ENCODE assay signal across 1 cellular context in the genomic region with DNA sequence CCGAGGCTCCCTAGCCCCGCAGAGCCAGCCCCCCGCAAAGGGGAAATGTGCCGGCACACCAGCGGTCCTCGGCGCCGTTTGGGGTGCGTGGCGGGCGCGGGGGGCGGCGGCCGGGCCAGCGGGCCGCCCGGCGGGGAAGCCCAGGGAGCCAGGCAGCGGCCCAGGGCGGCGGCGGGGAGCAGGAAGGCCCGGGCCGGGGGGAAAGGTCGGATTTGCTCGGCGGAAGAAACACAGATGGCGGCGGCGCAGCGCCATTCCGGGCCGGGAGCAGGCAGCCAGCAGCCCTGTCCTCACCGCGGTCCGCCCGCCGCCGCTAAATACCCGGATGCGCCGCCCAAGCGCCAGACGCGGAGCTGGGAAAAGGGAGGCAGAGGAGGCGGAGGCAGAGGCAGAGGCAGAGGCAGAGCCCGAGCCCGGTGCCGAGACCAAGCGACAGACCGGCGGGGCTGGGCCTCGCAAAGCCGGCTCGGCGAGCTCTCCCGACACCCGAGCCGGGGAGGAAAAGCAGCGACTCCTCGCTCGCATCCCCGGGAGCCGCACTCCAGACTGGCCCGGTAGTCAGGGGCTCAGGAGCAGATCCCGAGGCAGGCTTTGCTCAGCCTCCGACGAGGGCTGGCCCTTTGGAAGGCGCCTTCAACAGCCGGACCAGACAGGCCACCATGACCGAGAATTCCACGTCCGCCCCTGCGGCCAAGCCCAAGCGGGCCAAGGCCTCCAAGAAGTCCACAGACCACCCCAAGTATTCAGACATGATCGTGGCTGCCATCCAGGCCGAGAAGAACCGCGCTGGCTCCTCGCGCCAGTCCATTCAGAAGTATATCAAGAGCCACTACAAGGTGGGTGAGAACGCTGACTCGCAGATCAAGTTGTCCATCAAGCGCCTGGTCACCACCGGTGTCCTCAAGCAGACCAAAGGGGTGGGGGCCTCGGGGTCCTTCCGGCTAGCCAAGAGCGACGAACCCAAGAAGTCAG.
TF ChIP-seq lines count a peak whose summit lies in the region.

No MANE protein-coding gene starts in this region.

TF ChIP-seq in HepG2, 621 proteins besides CTCF, POLR2A, EP300 and RAD21 (continued from another document and continues in another):
- TF ChIP-seq MZF1 (CRISPR knock-in tag; IDR thresholded peaks at IDR 0.05; ENCODE audit: borderline replicate concordance) = no peak
- TF ChIP-seq, protein P1, sequence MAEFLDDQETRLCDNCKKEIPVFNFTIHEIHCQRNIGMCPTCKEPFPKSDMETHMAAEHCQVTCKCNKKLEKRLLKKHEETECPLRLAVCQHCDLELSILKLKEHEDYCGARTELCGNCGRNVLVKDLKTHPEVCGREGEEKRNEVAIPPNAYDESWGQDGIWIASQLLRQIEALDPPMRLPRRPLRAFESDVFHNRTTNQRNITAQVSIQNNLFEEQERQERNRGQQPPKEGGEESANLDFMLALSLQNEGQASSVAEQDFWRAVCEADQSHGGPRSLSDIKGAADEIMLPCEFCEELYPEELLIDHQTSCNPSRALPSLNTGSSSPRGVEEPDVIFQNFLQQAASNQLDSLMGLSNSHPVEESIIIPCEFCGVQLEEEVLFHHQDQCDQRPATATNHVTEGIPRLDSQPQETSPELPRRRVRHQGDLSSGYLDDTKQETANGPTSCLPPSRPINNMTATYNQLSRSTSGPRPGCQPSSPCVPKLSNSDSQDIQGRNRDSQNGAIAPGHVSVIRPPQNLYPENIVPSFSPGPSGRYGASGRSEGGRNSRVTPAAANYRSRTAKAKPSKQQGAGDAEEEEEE (CRISPR knock-in tag; IDR thresholded peaks at IDR 0.05; ENCODE audit: borderline replicate concordance) = no peak
- TF ChIP-seq, protein P2, sequence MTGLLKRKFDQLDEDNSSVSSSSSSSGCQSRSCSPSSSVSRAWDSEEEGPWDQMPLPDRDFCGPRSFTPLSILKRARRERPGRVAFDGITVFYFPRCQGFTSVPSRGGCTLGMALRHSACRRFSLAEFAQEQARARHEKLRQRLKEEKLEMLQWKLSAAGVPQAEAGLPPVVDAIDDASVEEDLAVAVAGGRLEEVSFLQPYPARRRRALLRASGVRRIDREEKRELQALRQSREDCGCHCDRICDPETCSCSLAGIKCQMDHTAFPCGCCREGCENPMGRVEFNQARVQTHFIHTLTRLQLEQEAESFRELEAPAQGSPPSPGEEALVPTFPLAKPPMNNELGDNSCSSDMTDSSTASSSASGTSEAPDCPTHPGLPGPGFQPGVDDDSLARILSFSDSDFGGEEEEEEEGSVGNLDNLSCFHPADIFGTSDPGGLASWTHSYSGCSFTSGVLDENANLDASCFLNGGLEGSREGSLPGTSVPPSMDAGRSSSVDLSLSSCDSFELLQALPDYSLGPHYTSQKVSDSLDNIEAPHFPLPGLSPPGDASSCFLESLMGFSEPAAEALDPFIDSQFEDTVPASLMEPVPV (CRISPR knock-in tag; IDR thresholded peaks at IDR 0.05) = peak; percentile 72
- TF ChIP-seq KDM6A (CRISPR knock-in tag; IDR thresholded peaks at IDR 0.05; ENCODE audit: low read depth) = no peak
- TF ChIP-seq JUND (CRISPR knock-in tag; IDR thresholded peaks at IDR 0.05) = peak; percentile 47; the same call in 1 of the 2 replicates
- TF ChIP-seq KLF9 (CRISPR knock-in tag; IDR thresholded peaks at IDR 0.05; ENCODE audit: low read depth) = no peak
- 0 out of 2 replicates have a peak, but pooled peaks have one; percentile 64 for TF ChIP-seq ZNF841 (CRISPR knock-in tag; IDR thresholded peaks at IDR 0.05; ENCODE audit: borderline replicate concordance)
- TF ChIP-seq MTF1 (CRISPR knock-in tag; IDR thresholded peaks at IDR 0.05) = no peak; the same call in 1 of the 2 replicates
- peak; percentile 25; the same call in 1 of the 2 replicates for TF ChIP-seq CHCHD3 (CRISPR knock-in tag; IDR thresholded peaks at IDR 0.05)
- peak; percentile 98 for TF ChIP-seq POLR2G (IDR thresholded peaks at IDR 0.05; ENCODE audit: low read depth, low read length)
- TF ChIP-seq ZNF235 (CRISPR knock-in tag; IDR thresholded peaks at IDR 0.05; ENCODE audit: borderline replicate concordance) = no peak
- TF ChIP-seq AKAP8 (CRISPR knock-in tag; IDR thresholded peaks at IDR 0.05) = peak; percentile 66
- peak; percentile 57 for TF ChIP-seq U2AF1 (optimal IDR thresholded peaks at IDR 0.05; ENCODE audit: low read depth, low read length)
- TF ChIP-seq XRCC5 (optimal IDR thresholded peaks at IDR 0.05; ENCODE audit: low read length) = peak; percentile 62
- no peak for TF ChIP-seq ZNF207 (IDR thresholded peaks at IDR 0.05; ENCODE audit: borderline replicate concordance)
- TF ChIP-seq ZNF766 (CRISPR knock-in tag; IDR thresholded peaks at IDR 0.05; ENCODE audit: borderline replicate concordance) = no peak; the same call in 1 of the 2 replicates
- TF ChIP-seq JDP2 (CRISPR knock-in tag; IDR thresholded peaks at IDR 0.05; ENCODE audit: borderline replicate concordance) = no peak
- TF ChIP-seq MAF1 (CRISPR knock-in tag; IDR thresholded peaks at IDR 0.05; ENCODE audit: borderline replicate concordance) = no peak; the same call in 1 of the 2 replicates
- peak; percentile 78 for TF ChIP-seq GTF2F1 (IDR thresholded peaks at IDR 0.05; ENCODE audit: low read length)
- no peak for TF ChIP-seq ZNF256 (CRISPR knock-in tag; conservative IDR thresholded peaks at IDR 0.05)
- no peak for TF ChIP-seq CCAR2 (optimal IDR thresholded peaks at IDR 0.05; ENCODE audit: low read depth, low read length)
- TF ChIP-seq ZBTB21 (CRISPR knock-in tag; IDR thresholded peaks at IDR 0.05) = no peak; the same call in 1 of the 2 replicates
- TF ChIP-seq NAIF1 (CRISPR knock-in tag; IDR thresholded peaks at IDR 0.05; ENCODE audit: borderline replicate concordance) = no peak
- TF ChIP-seq ATF1 (CRISPR knock-in tag; IDR thresholded peaks at IDR 0.05) = no peak
- 0 out of 2 replicates have a peak, but pooled peaks have one; percentile 18 for TF ChIP-seq ZNF232 (CRISPR knock-in tag; IDR thresholded peaks at IDR 0.05; ENCODE audit: borderline replicate concordance)
- TF ChIP-seq, protein P3, sequence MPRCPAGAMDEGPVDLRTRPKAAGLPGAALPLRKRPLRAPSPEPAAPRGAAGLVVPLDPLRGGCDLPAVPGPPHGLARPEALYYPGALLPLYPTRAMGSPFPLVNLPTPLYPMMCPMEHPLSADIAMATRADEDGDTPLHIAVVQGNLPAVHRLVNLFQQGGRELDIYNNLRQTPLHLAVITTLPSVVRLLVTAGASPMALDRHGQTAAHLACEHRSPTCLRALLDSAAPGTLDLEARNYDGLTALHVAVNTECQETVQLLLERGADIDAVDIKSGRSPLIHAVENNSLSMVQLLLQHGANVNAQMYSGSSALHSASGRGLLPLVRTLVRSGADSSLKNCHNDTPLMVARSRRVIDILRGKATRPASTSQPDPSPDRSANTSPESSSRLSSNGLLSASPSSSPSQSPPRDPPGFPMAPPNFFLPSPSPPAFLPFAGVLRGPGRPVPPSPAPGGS (CRISPR knock-in tag; IDR thresholded peaks at IDR 0.05) = no peak; the same call in none of the 2 replicates
- TF ChIP-seq, protein P4, sequence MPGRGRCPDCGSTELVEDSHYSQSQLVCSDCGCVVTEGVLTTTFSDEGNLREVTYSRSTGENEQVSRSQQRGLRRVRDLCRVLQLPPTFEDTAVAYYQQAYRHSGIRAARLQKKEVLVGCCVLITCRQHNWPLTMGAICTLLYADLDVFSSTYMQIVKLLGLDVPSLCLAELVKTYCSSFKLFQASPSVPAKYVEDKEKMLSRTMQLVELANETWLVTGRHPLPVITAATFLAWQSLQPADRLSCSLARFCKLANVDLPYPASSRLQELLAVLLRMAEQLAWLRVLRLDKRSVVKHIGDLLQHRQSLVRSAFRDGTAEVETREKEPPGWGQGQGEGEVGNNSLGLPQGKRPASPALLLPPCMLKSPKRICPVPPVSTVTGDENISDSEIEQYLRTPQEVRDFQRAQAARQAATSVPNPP (CRISPR knock-in tag; IDR thresholded peaks at IDR 0.05) = 0 out of 2 replicates have a peak, but pooled peaks have one; percentile 51
- TF ChIP-seq ATF7-NPFF (CRISPR knock-in tag; IDR thresholded peaks at IDR 0.05; ENCODE audit: low read depth) = peak; percentile 92
- peak; percentile 63 for TF ChIP-seq EED (CRISPR knock-in tag; IDR thresholded peaks at IDR 0.05)
- peak; percentile 40; the same call in 1 of the 2 replicates for TF ChIP-seq HNF4G (IDR thresholded peaks at IDR 0.05; ENCODE audit: borderline replicate concordance, low read depth, low read length)
- 0 out of 2 replicates have a peak, but pooled peaks have one; percentile 67 for TF ChIP-seq HNF4G (CRISPR knock-in tag; IDR thresholded peaks at IDR 0.05; ENCODE audit: borderline replicate concordance, low read depth)
- TF ChIP-seq, protein P5, sequence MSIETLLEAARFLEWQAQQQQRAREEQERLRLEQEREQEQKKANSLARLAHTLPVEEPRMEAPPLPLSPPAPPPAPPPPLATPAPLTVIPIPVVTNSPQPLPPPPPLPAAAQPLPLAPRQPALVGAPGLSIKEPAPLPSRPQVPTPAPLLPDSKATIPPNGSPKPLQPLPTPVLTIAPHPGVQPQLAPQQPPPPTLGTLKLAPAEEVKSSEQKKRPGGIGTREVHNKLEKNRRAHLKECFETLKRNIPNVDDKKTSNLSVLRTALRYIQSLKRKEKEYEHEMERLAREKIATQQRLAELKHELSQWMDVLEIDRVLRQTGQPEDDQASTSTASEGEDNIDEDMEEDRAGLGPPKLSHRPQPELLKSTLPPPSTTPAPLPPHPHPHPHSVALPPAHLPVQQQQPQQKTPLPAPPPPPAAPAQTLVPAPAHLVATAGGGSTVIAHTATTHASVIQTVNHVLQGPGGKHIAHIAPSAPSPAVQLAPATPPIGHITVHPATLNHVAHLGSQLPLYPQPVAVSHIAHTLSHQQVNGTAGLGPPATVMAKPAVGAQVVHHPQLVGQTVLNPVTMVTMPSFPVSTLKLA (IDR thresholded peaks at IDR 0.05) = no peak
- no peak for TF ChIP-seq TEAD3 (CRISPR knock-in tag; optimal IDR thresholded peaks at IDR 0.05; ENCODE audit: borderline replicate concordance)
- no peak; the same call in 1 of the 2 replicates for TF ChIP-seq ZNF296 (CRISPR knock-in tag; conservative IDR thresholded peaks at IDR 0.05)
- peak in 1 of 2 experiments; percentile 94; a peak in 2 of 4 replicates for TF ChIP-seq KLF16 (CRISPR knock-in tag; IDR thresholded peaks at IDR 0.05)
- TF ChIP-seq PCBP1 (IDR thresholded peaks at IDR 0.05; ENCODE audit: borderline replicate concordance, low read depth, low read length) = peak; percentile 90; the same call in 1 of the 2 replicates
- TF ChIP-seq, protein P6, sequence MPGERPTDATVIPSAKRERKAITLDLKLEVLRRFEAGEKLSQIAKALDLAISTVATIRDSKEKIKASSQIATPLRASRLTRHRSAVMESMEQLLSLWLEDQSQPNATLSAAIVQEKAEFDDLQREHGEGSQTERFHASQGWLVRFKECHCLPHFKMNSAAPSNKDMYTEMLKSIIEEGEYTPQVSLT (CRISPR knock-in tag; IDR thresholded peaks at IDR 0.05; ENCODE audit: borderline replicate concordance, low read depth) = no peak; the same call in 1 of the 2 replicates
- no peak for TF ChIP-seq HDAC1 (CRISPR knock-in tag; IDR thresholded peaks at IDR 0.05)
- peak; percentile 80; the same call in 1 of the 2 replicates for TF ChIP-seq FOXC1 (CRISPR knock-in tag; IDR thresholded peaks at IDR 0.05; ENCODE audit: borderline replicate concordance)
- no peak for TF ChIP-seq ZNF577 (CRISPR knock-in tag; IDR thresholded peaks at IDR 0.05; ENCODE audit: borderline replicate concordance, low read depth)
- no peak for TF ChIP-seq ATAD3A (CRISPR knock-in tag; IDR thresholded peaks at IDR 0.05)
- peak; percentile 61; the same call in 1 of the 2 replicates for TF ChIP-seq MYC (CRISPR knock-in tag; IDR thresholded peaks at IDR 0.05; ENCODE audit: borderline replicate concordance)
- no peak for TF ChIP-seq IKZF1 (IDR thresholded peaks at IDR 0.05)
- TF ChIP-seq, protein P7, sequence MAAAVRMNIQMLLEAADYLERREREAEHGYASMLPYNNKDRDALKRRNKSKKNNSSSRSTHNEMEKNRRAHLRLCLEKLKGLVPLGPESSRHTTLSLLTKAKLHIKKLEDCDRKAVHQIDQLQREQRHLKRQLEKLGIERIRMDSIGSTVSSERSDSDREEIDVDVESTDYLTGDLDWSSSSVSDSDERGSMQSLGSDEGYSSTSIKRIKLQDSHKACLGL (CRISPR knock-in tag; IDR thresholded peaks at IDR 0.05) = peak; percentile 71; the same call in 1 of the 2 replicates
- TF ChIP-seq ZNF780A (CRISPR knock-in tag; IDR thresholded peaks at IDR 0.05) = no peak
- TF ChIP-seq HOXD1 (CRISPR knock-in tag; IDR thresholded peaks at IDR 0.05) = 0 out of 2 replicates have a peak, but pooled peaks have one; percentile 50
- peak; percentile 62; the same call in 1 of the 2 replicates for TF ChIP-seq RFXAP (CRISPR knock-in tag; IDR thresholded peaks at IDR 0.05; ENCODE audit: borderline replicate concordance)
- peak; percentile 67; the same call in 1 of the 2 replicates for TF ChIP-seq ZNF605 (CRISPR knock-in tag; IDR thresholded peaks at IDR 0.05)
- TF ChIP-seq ZNF12 (CRISPR knock-in tag; IDR thresholded peaks at IDR 0.05) = peak; percentile 55; the same call in 1 of the 2 replicates
- no peak for TF ChIP-seq ZNF619 (CRISPR knock-in tag; IDR thresholded peaks at IDR 0.05)
- no peak for TF ChIP-seq ZNF234 (CRISPR knock-in tag; conservative IDR thresholded peaks at IDR 0.05)
- TF ChIP-seq ZFY (CRISPR knock-in tag; IDR thresholded peaks at IDR 0.05) = peak; percentile 81
- TF ChIP-seq, protein P8, sequence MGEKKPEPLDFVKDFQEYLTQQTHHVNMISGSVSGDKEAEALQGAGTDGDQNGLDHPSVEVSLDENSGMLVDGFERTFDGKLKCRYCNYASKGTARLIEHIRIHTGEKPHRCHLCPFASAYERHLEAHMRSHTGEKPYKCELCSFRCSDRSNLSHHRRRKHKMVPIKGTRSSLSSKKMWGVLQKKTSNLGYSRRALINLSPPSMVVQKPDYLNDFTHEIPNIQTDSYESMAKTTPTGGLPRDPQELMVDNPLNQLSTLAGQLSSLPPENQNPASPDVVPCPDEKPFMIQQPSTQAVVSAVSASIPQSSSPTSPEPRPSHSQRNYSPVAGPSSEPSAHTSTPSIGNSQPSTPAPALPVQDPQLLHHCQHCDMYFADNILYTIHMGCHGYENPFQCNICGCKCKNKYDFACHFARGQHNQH (CRISPR knock-in tag; IDR thresholded peaks at IDR 0.05) = peak; percentile 80
- TF ChIP-seq, protein P9, sequence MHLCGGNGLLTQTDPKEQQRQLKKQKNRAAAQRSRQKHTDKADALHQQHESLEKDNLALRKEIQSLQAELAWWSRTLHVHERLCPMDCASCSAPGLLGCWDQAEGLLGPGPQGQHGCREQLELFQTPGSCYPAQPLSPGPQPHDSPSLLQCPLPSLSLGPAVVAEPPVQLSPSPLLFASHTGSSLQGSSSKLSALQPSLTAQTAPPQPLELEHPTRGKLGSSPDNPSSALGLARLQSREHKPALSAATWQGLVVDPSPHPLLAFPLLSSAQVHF (CRISPR knock-in tag; IDR thresholded peaks at IDR 0.05) = 0 out of 2 replicates have a peak, but pooled peaks have one; percentile 1
- TF ChIP-seq, protein P10, sequence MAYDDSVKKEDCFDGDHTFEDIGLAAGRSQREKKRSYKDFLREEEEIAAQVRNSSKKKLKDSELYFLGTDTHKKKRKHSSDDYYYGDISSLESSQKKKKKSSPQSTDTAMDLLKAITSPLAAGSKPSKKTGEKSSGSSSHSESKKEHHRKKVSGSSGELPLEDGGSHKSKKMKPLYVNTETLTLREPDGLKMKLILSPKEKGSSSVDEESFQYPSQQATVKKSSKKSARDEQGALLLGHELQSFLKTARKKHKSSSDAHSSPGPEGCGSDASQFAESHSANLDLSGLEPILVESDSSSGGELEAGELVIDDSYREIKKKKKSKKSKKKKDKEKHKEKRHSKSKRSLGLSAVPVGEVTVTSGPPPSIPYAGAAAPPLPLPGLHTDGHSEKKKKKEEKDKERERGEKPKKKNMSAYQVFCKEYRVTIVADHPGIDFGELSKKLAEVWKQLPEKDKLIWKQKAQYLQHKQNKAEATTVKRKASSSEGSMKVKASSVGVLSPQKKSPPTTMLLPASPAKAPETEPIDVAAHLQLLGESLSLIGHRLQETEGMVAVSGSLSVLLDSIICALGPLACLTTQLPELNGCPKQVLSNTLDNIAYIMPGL (CRISPR knock-in tag; IDR thresholded peaks at IDR 0.05; ENCODE audit: borderline replicate concordance in 1 of 2, low read depth in 1 of 2) = peak; percentile 57 to 82; a peak in 3 of 4 replicates
